Comparison of ENCODE assay signal across 39 cellular contexts in genomic region chr16:247027-247426, GRCh38. TPM values are rescaled to one million over a fixed set of nuclear protein-coding genes. Genes with fewer than 3 reads are reported as not detected.
"Had no signal": no experiment of that assay in that cellular context is flagged by ENCODE, and none has a peak within 500 bp of the region (broad histone marks: within the 10 kb centered on the region; RNA-seq: fewer than 3 reads in every experiment).

No MANE protein-coding gene starts in this region.

- H3K27me3 ChIP-seq: adrenal gland, breast epithelium, cardiac muscle cell, colonic mucosa, esophagus squamous epithelium, gastroesophageal sphincter, heart right ventricle had no signal

- H3K9me3 Mint-ChIP-seq: activated B cell treated with CpG ODN at 0.5 μM for 24 hours; activated CD4-positive, alpha-beta memory T cell treated with anti-CD3 and anti-CD28 coated beads for 36 hours; activated naive CD4-positive, alpha-beta T cell treated with anti-CD3 and anti-CD28 coated beads for 36 hours; activated naive CD4-positive, alpha-beta T cell treated with anti-CD3 and anti-CD28 coated beads, Interleukin-2, amount 50 U/mL, for 24 hours; activated naive CD8-positive, alpha-beta T cell treated with anti-CD3 and anti-CD28 coated beads for 36 hours; activated naive CD8-positive, alpha-beta T cell treated with anti-CD3 and anti-CD28 coated beads, Interleukin-2, amount 50 U/mL, for 24 hours; activated T-helper 1 cell treated with anti-CD3 and anti-CD28 coated beads, Interleukin-12 subunit alpha, Interleukin-12 subunit beta, Interleukin-2, Interleukin-4 antibody, amounts not matched to agents 30 ng/mL and 10 ng/mL and 1 ng/mL, durations not matched to agents 14 hours and 24 hours and 36 hours; activated T-helper 2 cell treated with anti-CD3 and anti-CD28 coated beads, Interferon-gamma antibody, Interleukin-2, Interleukin-4, amounts not matched to agents 10 μg/mL and 5 μg/mL and 100 μg/mL, durations not matched to agents 14 hours and 24 hours and 36 hours; brain had no signal

- H3K36me3 ChIP-seq: breast epithelium, colonic mucosa had no signal

- ATAC-seq: activated CD4-positive, CD25-positive, alpha-beta regulatory T cell treated with anti-CD3 and anti-CD28 coated beads, Interleukin-2, amount 50 U/mL, for 24 hours; activated CD8-positive, alpha-beta memory T cell treated with anti-CD3 and anti-CD28 coated beads, Interleukin-2, amount 10 ng/mL, durations not matched to agents 7 days and 5 days; activated CD8-positive, alpha-beta T cell treated with anti-CD3 and anti-CD28 coated beads, Interleukin-2, amount 10 ng/mL, durations not matched to agents 7 days and 5 days; activated naive CD8-positive, alpha-beta T cell treated with anti-CD3 and anti-CD28 coated beads, Interleukin-2, amount 50 U/mL, for 24 hours; gastroesophageal sphincter; heart right ventricle had no signal

- H3K27ac Mint-ChIP-seq: activated B cell treated with CpG ODN at 0.5 μM for 24 hours; activated CD4-positive, alpha-beta memory T cell treated with anti-CD3 and anti-CD28 coated beads for 36 hours; activated CD8-positive, alpha-beta memory T cell treated with anti-CD3 and anti-CD28 coated beads, Interleukin-2, amount 10 ng/mL, durations not matched to agents 7 days and 5 days; activated CD8-positive, alpha-beta T cell treated with anti-CD3 and anti-CD28 coated beads, Interleukin-2, amount 10 ng/mL, durations not matched to agents 7 days and 5 days; activated naive CD4-positive, alpha-beta T cell treated with anti-CD3 and anti-CD28 coated beads for 36 hours; activated naive CD4-positive, alpha-beta T cell treated with anti-CD3 and anti-CD28 coated beads, Interleukin-2, amount 50 U/mL, for 24 hours; activated naive CD8-positive, alpha-beta T cell treated with anti-CD3 and anti-CD28 coated beads for 36 hours; activated naive CD8-positive, alpha-beta T cell treated with anti-CD3 and anti-CD28 coated beads, Interleukin-2, amount 50 U/mL, for 24 hours; activated T-helper 1 cell treated with anti-CD3 and anti-CD28 coated beads, Interleukin-12 subunit alpha, Interleukin-12 subunit beta, Interleukin-2, Interleukin-4 antibody, amounts not matched to agents 30 ng/mL and 10 ng/mL and 1 ng/mL, durations not matched to agents 14 hours and 24 hours and 36 hours; activated T-helper 2 cell treated with anti-CD3 and anti-CD28 coated beads, Interferon-gamma antibody, Interleukin-2, Interleukin-4, amounts not matched to agents 10 μg/mL and 5 μg/mL and 100 μg/mL, durations not matched to agents 14 hours and 24 hours and 36 hours; brain had no signal

- H3K4me3 ChIP-seq: adrenal gland, breast epithelium, cardiac muscle cell, colonic mucosa, esophagus squamous epithelium, gastroesophageal sphincter, heart right ventricle had no signal

- H3K4me1 Mint-ChIP-seq: brain had no signal

- DNase-seq: activated B cell treated with CpG ODN at 0.5 μM for 24 hours; activated CD4-positive, alpha-beta memory T cell treated with anti-CD3 and anti-CD28 coated beads for 36 hours; activated CD4-positive, alpha-beta T cell treated with anti-CD3 and anti-CD28 coated beads for 48 hours; activated CD4-positive, alpha-beta T cell treated with anti-CD3 and anti-CD28 coated beads, Interleukin-2, amount 50 U/mL, for 1 hour; activated CD8-positive, alpha-beta memory T cell treated with anti-CD3 and anti-CD28 coated beads, Interleukin-2, amount 10 ng/mL, durations not matched to agents 7 days and 5 days; activated CD8-positive, alpha-beta memory T cell treated with anti-CD3 and anti-CD28 coated beads, Interleukin-2, amount 50 U/mL, for 4 hours; activated CD8-positive, alpha-beta T cell treated with anti-CD3 and anti-CD28 coated beads, Interleukin-2, amount 10 ng/mL, durations not matched to agents 7 days and 5 days; activated effector memory CD4-positive, alpha-beta T cell treated with anti-CD3 and anti-CD28 coated beads, Interleukin-2, amount 50 U/mL, for 16 hours; activated naive CD4-positive, alpha-beta T cell treated with anti-CD3 and anti-CD28 coated beads for 36 hours; activated naive CD8-positive, alpha-beta T cell treated with anti-CD3 and anti-CD28 coated beads for 36 hours; activated naive CD8-positive, alpha-beta T cell treated with anti-CD3 and anti-CD28 coated beads, Interleukin-2, amount 50 U/mL, for 24 hours; activated T-cell treated with anti-CD3 and anti-CD28 coated beads, Interleukin-2, amount 50 U/mL, for 1 hour; activated T-cell treated with anti-CD3 and anti-CD28 coated beads, Interleukin-2, amount 50 U/mL, for 48 hours; adrenal gland; amygdala; aorta; central memory CD4-positive, alpha-beta T cell; cerebellar nuclear complex; colonic mucosa; effector CD8-positive, alpha-beta T cell; esophagus squamous epithelium; foreskin melanocyte; heart right ventricle; T-helper 1 cell; T-helper 2 cell had no signal

- H3K36me3 Mint-ChIP-seq: activated CD4-positive, alpha-beta memory T cell treated with anti-CD3 and anti-CD28 coated beads for 36 hours; activated CD8-positive, alpha-beta memory T cell treated with anti-CD3 and anti-CD28 coated beads, Interleukin-2, amount 10 ng/mL, durations not matched to agents 7 days and 5 days had no signal

- H3K4me3 Mint-ChIP-seq: activated B cell treated with CpG ODN at 0.5 μM for 24 hours; activated CD4-positive, alpha-beta memory T cell treated with anti-CD3 and anti-CD28 coated beads for 36 hours; activated CD8-positive, alpha-beta memory T cell treated with anti-CD3 and anti-CD28 coated beads, Interleukin-2, amount 10 ng/mL, durations not matched to agents 7 days and 5 days; activated CD8-positive, alpha-beta T cell treated with anti-CD3 and anti-CD28 coated beads, Interleukin-2, amount 10 ng/mL, durations not matched to agents 7 days and 5 days; activated naive CD4-positive, alpha-beta T cell treated with anti-CD3 and anti-CD28 coated beads for 36 hours; activated naive CD4-positive, alpha-beta T cell treated with anti-CD3 and anti-CD28 coated beads, Interleukin-2, amount 50 U/mL, for 24 hours; activated naive CD8-positive, alpha-beta T cell treated with anti-CD3 and anti-CD28 coated beads for 36 hours; activated naive CD8-positive, alpha-beta T cell treated with anti-CD3 and anti-CD28 coated beads, Interleukin-2, amount 50 U/mL, for 24 hours; activated T-helper 1 cell treated with anti-CD3 and anti-CD28 coated beads, Interleukin-12 subunit alpha, Interleukin-12 subunit beta, Interleukin-2, Interleukin-4 antibody, amounts not matched to agents 30 ng/mL and 10 ng/mL and 1 ng/mL, durations not matched to agents 14 hours and 24 hours and 36 hours; brain had no signal

- H3K27me3 Mint-ChIP-seq: activated B cell treated with CpG ODN at 0.5 μM for 24 hours; activated CD4-positive, alpha-beta memory T cell treated with anti-CD3 and anti-CD28 coated beads for 36 hours; activated CD8-positive, alpha-beta memory T cell treated with anti-CD3 and anti-CD28 coated beads, Interleukin-2, amount 10 ng/mL, durations not matched to agents 7 days and 5 days; activated naive CD4-positive, alpha-beta T cell treated with anti-CD3 and anti-CD28 coated beads, Interleukin-2, amount 50 U/mL, for 24 hours; activated naive CD8-positive, alpha-beta T cell treated with anti-CD3 and anti-CD28 coated beads for 36 hours; activated naive CD8-positive, alpha-beta T cell treated with anti-CD3 and anti-CD28 coated beads, Interleukin-2, amount 50 U/mL, for 24 hours; brain had no signal

- H3K9me3 ChIP-seq: adrenal gland, breast epithelium, colonic mucosa, esophagus squamous epithelium, gastroesophageal sphincter, heart right ventricle had no signal

- H3K27ac ChIP-seq: adrenal gland, breast epithelium, cardiac muscle cell, colonic mucosa, epithelial cell of prostate, esophagus squamous epithelium, gastroesophageal sphincter, heart right ventricle, VCaP had no signal

- H3K4me1 ChIP-seq: adrenal gland, breast epithelium, colonic mucosa had no signal

RNA-seq across cellular contexts. Expression of gene RGS11, which starts 28.7 kb away (rescaled TPM):
- total RNA-seq: activated B cell treated with CpG ODN at 0.5 μM for 24 hours; activated CD8-positive, alpha-beta memory T cell treated with anti-CD3 and anti-CD28 coated beads, Interleukin-2, amount 10 ng/mL, durations not matched to agents 7 days and 5 days; activated CD8-positive, alpha-beta T cell treated with anti-CD3 and anti-CD28 coated beads, Interleukin-2, amount 10 ng/mL, durations not matched to agents 7 days and 5 days; activated naive CD8-positive, alpha-beta T cell treated with anti-CD3 and anti-CD28 coated beads for 36 hours had no signal

RNA-seq across cellular contexts. Expression of gene ARHGDIG, which starts 33.4 kb away (rescaled TPM):
- total RNA-seq: activated B cell treated with CpG ODN at 0.5 μM for 24 hours; activated CD4-positive, alpha-beta memory T cell treated with anti-CD3 and anti-CD28 coated beads for 36 hours; activated CD8-positive, alpha-beta memory T cell treated with anti-CD3 and anti-CD28 coated beads for 36 hours; activated CD8-positive, alpha-beta memory T cell treated with anti-CD3 and anti-CD28 coated beads, Interleukin-2, amount 10 ng/mL, durations not matched to agents 7 days and 5 days; activated CD8-positive, alpha-beta T cell treated with anti-CD3 and anti-CD28 coated beads, Interleukin-2, amount 10 ng/mL, durations not matched to agents 7 days and 5 days; activated naive CD4-positive, alpha-beta T cell treated with anti-CD3 and anti-CD28 coated beads for 36 hours; activated naive CD8-positive, alpha-beta T cell treated with anti-CD3 and anti-CD28 coated beads for 36 hours; activated T-helper 1 cell treated with anti-CD3 and anti-CD28 coated beads, Interleukin-12 subunit alpha, Interleukin-12 subunit beta, Interleukin-2, Interleukin-4 antibody, amounts not matched to agents 30 ng/mL and 10 ng/mL and 1 ng/mL, durations not matched to agents 14 hours and 24 hours and 36 hours; dermis microvascular lymphatic vessel endothelial cell; esophagus squamous epithelium; fibroblast of villous mesenchyme had no signal

RNA-seq across cellular contexts. Expression of gene PDIA2, which starts 35.9 kb away (rescaled TPM):
- total RNA-seq: activated B cell treated with CpG ODN at 0.5 μM for 24 hours; activated CD4-positive, alpha-beta memory T cell treated with anti-CD3 and anti-CD28 coated beads for 36 hours; activated CD8-positive, alpha-beta memory T cell treated with anti-CD3 and anti-CD28 coated beads for 36 hours; activated CD8-positive, alpha-beta memory T cell treated with anti-CD3 and anti-CD28 coated beads, Interleukin-2, amount 10 ng/mL, durations not matched to agents 7 days and 5 days; activated CD8-positive, alpha-beta T cell treated with anti-CD3 and anti-CD28 coated beads, Interleukin-2, amount 10 ng/mL, durations not matched to agents 7 days and 5 days; activated naive CD4-positive, alpha-beta T cell treated with anti-CD3 and anti-CD28 coated beads for 36 hours; activated naive CD8-positive, alpha-beta T cell treated with anti-CD3 and anti-CD28 coated beads for 36 hours; activated T-helper 1 cell treated with anti-CD3 and anti-CD28 coated beads, Interleukin-12 subunit alpha, Interleukin-12 subunit beta, Interleukin-2, Interleukin-4 antibody, amounts not matched to agents 30 ng/mL and 10 ng/mL and 1 ng/mL, durations not matched to agents 14 hours and 24 hours and 36 hours; activated T-helper 2 cell treated with anti-CD3 and anti-CD28 coated beads, Interferon-gamma antibody, Interleukin-2, Interleukin-4, amounts not matched to agents 10 μg/mL and 5 μg/mL and 100 μg/mL, durations not matched to agents 14 hours and 24 hours and 36 hours; breast epithelium; endothelial cell of umbilical vein; esophagus squamous epithelium had no signal
